ENCODE assay signal across 28 cellular contexts in genomic region chr1:20402585-20403422, GRCh38.
A peak's percentile ranks its signal among the peaks of the same experiment; 100 is the strongest.
DNase-seq lines count a peak whose midpoint lies in the region; TF ChIP-seq lines count a peak whose summit lies in the region.
"Had no signal": no experiment of that assay in that cellular context is flagged by ENCODE, and none has a peak within 500 bp of the region (broad histone marks: within the 10 kb centered on the region; RNA-seq: fewer than 3 reads in every experiment).

No MANE protein-coding gene starts in this region.

- H3K23ac ChIP-seq in mesendoderm (ENCODE audit: low read length) = no peak overlapping the region

- no peaks in the 10 kb centered on the region for H3K4me1 ChIP-seq in mesendoderm (ENCODE audit: control insufficient read depth, low read depth, low read length)
- H3K4me1 ChIP-seq: BE2C, left lung, parathyroid adenoma, testis had no signal

- no peak overlapping the region for H2AK5ac ChIP-seq in mesendoderm (ENCODE audit: low read length)

- H3K79me2 ChIP-seq in mesendoderm (ENCODE audit: control insufficient read depth, insufficient read depth, low read length) = no peaks in the 10 kb centered on the region
- H3K79me2 ChIP-seq: parathyroid adenoma had no signal

- H3K4me1 Mint-ChIP-seq in IgD-negative memory B cell = peaks cover 18 to 45% (median 43%) of the 10 kb centered on the region in 3 donors
- H3K4me1 Mint-ChIP-seq: activated CD4-positive, alpha-beta memory T cell treated with anti-CD3 and anti-CD28 coated beads, Interleukin-2, amount 10 ng/mL, durations not matched to agents 7 days and 5 days; immature natural killer cell had no signal

- no peak overlapping the region for H3K9ac ChIP-seq in mesendoderm (ENCODE audit: low read length)
- H3K9ac ChIP-seq: neural progenitor cell, parathyroid adenoma had no signal

- DNase-seq in NCI-H345 (lab: John Stamatoyannopoulos, UW) = peak; percentile 18
- no peak for DNase-seq in NCI-H345 treated with DMSO at 0.1 percent for 48 hours (lab: John Stamatoyannopoulos, UW; ENCODE audit: unreplicated experiment)
- DNase-seq in choroid plexus epithelial cell (ENCODE audit: low read depth) = peak; percentile 19
- peak; percentile 88 for DNase-seq in mesendoderm
- DNase-seq in 8988T = no peak
- no peak for DNase-seq in HUDEP-2 (lab: John Stamatoyannopoulos, UW; ENCODE audit: unreplicated experiment in 76 of 76)
- no peak for DNase-seq in NCI-H524 treated with DMSO at 0.1 percent for 48 hours (lab: John Stamatoyannopoulos, UW)
- DNase-seq: activated CD4-positive, alpha-beta memory T cell treated with anti-CD3 and anti-CD28 coated beads, Interleukin-2, amount 10 ng/mL, durations not matched to agents 7 days and 5 days; activated CD4-positive, alpha-beta T cell treated with anti-CD3 and anti-CD28 coated beads for 1 hour; activated T-cell treated with anti-CD3 and anti-CD28 coated beads for 4 hours; BE2C; effector CD8-positive, alpha-beta T cell; hypothalamus; immature natural killer cell; left lung; mesenchymal stem cell; NCI-H1105 treated with DMSO at 0.1 percent for 48 hours; NCI-H2081 treated with DMSO at 0.1 percent for 48 hours; NCI-H446 treated with DMSO at 0.1 percent for 48 hours; small intestine; stimulated activated naive CD8-positive, alpha-beta T cell treated with anti-CD3 and anti-CD28 coated beads, Interleukin-15, Interleukin-2, amounts not matched to agents 100 U/mL and 50 U/mL, for 24 hours; T-helper 17 cell; testis had no signal

- WGBS in mesendoderm (ENCODE audit: extremely low coverage, insufficient coverage, low lambda C conversion rate) = no CpG with 5 or more reads among the region's 13 CpGs

- no peaks in the 10 kb centered on the region for H3K36me3 ChIP-seq in mesendoderm (ENCODE audit: control insufficient read depth, insufficient read depth, low read length)
- H3K36me3 ChIP-seq: BE2C, left lung, neural progenitor cell had no signal

- H3K27me3 Mint-ChIP-seq in IgD-negative memory B cell = peaks cover 15% of the 10 kb centered on the region

- H3K27ac ChIP-seq in mesendoderm (ENCODE audit: low read depth, low read length) = no peak overlapping the region
- H3K27ac ChIP-seq: left lung, neural progenitor cell, parathyroid adenoma, testis had no signal

- TF ChIP-seq CTCF in choroid plexus epithelial cell (conservative IDR thresholded peaks at IDR 0.05; ENCODE audit: low read depth, low read length) = no peak

- H3K4ac ChIP-seq in mesendoderm (ENCODE audit: low read depth, low read length) = no peak overlapping the region

- no peak overlapping the region for H2BK15ac ChIP-seq in mesendoderm (replicated peaks; ENCODE audit: low read depth)

- no peaks in the 10 kb centered on the region for H3K9me3 Mint-ChIP-seq in IgD-negative memory B cell
- H3K9me3 Mint-ChIP-seq: activated CD4-positive, alpha-beta memory T cell treated with anti-CD3 and anti-CD28 coated beads, Interleukin-2, amount 10 ng/mL, durations not matched to agents 7 days and 5 days; activated naive CD4-positive, alpha-beta T cell treated with anti-CD3 and anti-CD28 coated beads, Interleukin-2, amount 50 U/mL, for 72 hours; CD8-positive, alpha-beta T cell; immature natural killer cell; neural progenitor cell had no signal

- H4K8ac ChIP-seq in mesendoderm (ENCODE audit: low read depth, low read length) = no peak overlapping the region

- no peaks in the 10 kb centered on the region for H3K79me1 ChIP-seq in mesendoderm (ENCODE audit: low read length)

- H3K4me3 Mint-ChIP-seq in IgD-negative memory B cell = peak overlapping the region in 1 of 4 donors; percentile 86
- H3K4me3 Mint-ChIP-seq: activated CD4-positive, alpha-beta memory T cell treated with anti-CD3 and anti-CD28 coated beads, Interleukin-2, amount 10 ng/mL, durations not matched to agents 7 days and 5 days; CD8-positive, alpha-beta T cell; immature natural killer cell; neural progenitor cell; T-helper 17 cell had no signal

- H3K27me3 ChIP-seq in mesendoderm (ENCODE audit: insufficient read depth, low read length, poor library complexity) = peaks cover 38% of the 10 kb centered on the region
- H3K27me3 ChIP-seq: BE2C, testis had no signal

- H4K5ac ChIP-seq in mesendoderm (ENCODE audit: low read length) = no peak overlapping the region

- H2BK5ac ChIP-seq in mesendoderm (ENCODE audit: low read length) = no peak overlapping the region

- H3K18ac ChIP-seq in mesendoderm (ENCODE audit: low read length) = no peak overlapping the region

- peak overlapping the region; percentile 85 to 99 (median 86) for H3K27ac Mint-ChIP-seq in IgD-negative memory B cell
- H3K27ac Mint-ChIP-seq: activated CD4-positive, alpha-beta memory T cell treated with anti-CD3 and anti-CD28 coated beads, Interleukin-2, amount 10 ng/mL, durations not matched to agents 7 days and 5 days; activated naive CD4-positive, alpha-beta T cell treated with anti-CD3 and anti-CD28 coated beads, Interleukin-2, amount 50 U/mL, for 72 hours; CD8-positive, alpha-beta T cell; immature natural killer cell; neural progenitor cell; T-helper 17 cell had no signal

- no peak overlapping the region for H2BK120ac ChIP-seq in mesendoderm (ENCODE audit: low read depth, low read length)

- no peak overlapping the region for H3K4me2 ChIP-seq in mesendoderm (ENCODE audit: low read length)
- H3K4me2 ChIP-seq: neural progenitor cell had no signal

- peaks cover 2% of the 10 kb centered on the region for H3K36me3 Mint-ChIP-seq in IgD-negative memory B cell
- H3K36me3 Mint-ChIP-seq: activated naive CD4-positive, alpha-beta T cell treated with anti-CD3 and anti-CD28 coated beads, Interleukin-2, amount 50 U/mL, for 72 hours; CD8-positive, alpha-beta T cell; immature natural killer cell; neural progenitor cell had no signal

- H3K4me3 ChIP-seq in choroid plexus epithelial cell (ENCODE audit: low read depth, low read length) = no peak overlapping the region
- H3K4me3 ChIP-seq in mesendoderm (ENCODE audit: low read length) = no peak overlapping the region
- H3K4me3 ChIP-seq: left lung, neural progenitor cell, testis had no signal

- no peak overlapping the region for H3K56ac ChIP-seq in mesendoderm (ENCODE audit: low read length)

Comparison
In these comparisons a context has a peak if more than half of its experiments do, and no peak if none do; other contexts are left out.
1. DNase-seq: peak in NCI-H345 (single experiment), choroid plexus epithelial cell (single experiment) and mesendoderm (single experiment); none in NCI-H345 treated with DMSO at 0.1 percent for 48 hours (single experiment), 8988T (single experiment), HUDEP-2 (0 of 76) and NCI-H524 treated with DMSO at 0.1 percent for 48 hours (single experiment).